ENCODE assay signal across 14 cellular contexts in the genomic region with DNA sequence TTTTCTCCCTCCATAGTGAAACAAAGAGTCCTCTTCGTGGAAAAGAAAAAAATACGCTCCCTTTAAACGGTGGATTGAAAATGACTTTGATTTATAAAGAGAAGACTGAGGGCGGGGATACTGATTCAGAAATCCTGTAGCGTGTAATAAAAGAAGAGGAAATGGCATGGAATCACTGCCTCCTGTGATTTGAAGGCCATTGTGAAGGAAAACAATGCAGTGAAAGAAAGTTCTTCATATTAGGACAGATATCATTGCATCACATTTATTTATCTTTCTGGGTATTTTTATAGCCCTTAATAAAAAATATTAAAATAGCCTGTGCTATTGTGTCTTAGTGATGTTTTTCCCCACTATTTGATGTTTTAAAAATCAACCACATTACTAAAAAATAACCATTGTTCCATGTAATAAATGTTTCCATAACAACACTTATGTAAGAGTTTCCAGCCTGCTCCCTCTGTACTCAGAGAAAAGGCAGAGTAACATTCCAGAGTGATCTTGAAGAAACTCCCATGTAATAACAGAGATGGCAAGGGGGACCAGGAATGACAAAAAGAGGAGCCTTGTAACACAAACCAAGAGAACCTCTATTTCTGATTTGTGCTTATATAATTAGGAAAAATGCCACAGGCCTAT. TPM values are rescaled to one million over a fixed set of nuclear protein-coding genes. Genes with fewer than 3 reads are reported as not detected.
A peak's percentile ranks its signal among the peaks of the same experiment; 100 is the strongest.
DNase-seq lines count a peak whose midpoint lies in the region; ATAC-seq and TF ChIP-seq lines count a peak whose summit lies in the region.
"Had no signal": no experiment of that assay in that cellular context is flagged by ENCODE, and none has a peak within 500 bp of the region (broad histone marks: within the 10 kb centered on the region; RNA-seq: fewer than 3 reads in every experiment).

No MANE protein-coding gene starts in this region.

- ATAC-seq in Right ventricle myocardium superior (ENCODE audit: poor library complexity) (no peak), upper lobe of right lung (no peak)

- no peak for DNase-seq in cardiac muscle cell (ENCODE audit: low read depth in 1 of 2, low spot score in 1 of 2)
- no peak for DNase-seq in Right ventricle myocardium superior
- DNase-seq in fibroblast of the aortic adventitia (ENCODE audit: low read depth): peak; percentile 62
- no peak for DNase-seq in upper lobe of right lung
- no peak for DNase-seq in amygdala (lab: John Stamatoyannopoulos, UW)
- DNase-seq in NCI-H82 (lab: John Stamatoyannopoulos, UW): no peak
- DNase-seq in stimulated activated CD4-positive, alpha-beta T cell treated with anti-CD3 and anti-CD28 coated beads, Interleukin-4, amount 100 ng/mL, for 1 hour: no peak
- DNase-seq: activated CD4-positive, CD25-positive, alpha-beta regulatory T cell treated with anti-CD3 and anti-CD28 coated beads, Interleukin-2, amount 50 U/mL, for 72 hours; activated T-cell treated with anti-CD3 and anti-CD28 coated beads, Interleukin-2, amount 50 U/mL, for 1 hour; NCI-H446; SW 1271; trophoblast cell had no signal

- no peaks in the 10 kb centered on the region for H3K4me1 ChIP-seq in cardiac muscle cell (ENCODE audit: low read depth)
- H3K4me1 ChIP-seq in parathyroid adenoma: no peaks in the 10 kb centered on the region
- peaks cover 10% of the 10 kb centered on the region for H3K4me1 ChIP-seq in upper lobe of right lung

- intact Hi-C loops in Right ventricle myocardium superior (cut with DNase I): loop anchor here (10.0 kb wide), 2 partner anchors 105 to 615 kb away; partner anchors contain the start of gene FOSL2
- intact Hi-C loops in upper lobe of right lung (cut with DNase I): no loop called here

- H2AFZ ChIP-seq in parathyroid adenoma: no peak overlapping the region

- H3K36me3 ChIP-seq in cardiac muscle cell: peaks cover under 1% of the 10 kb centered on the region
- no peaks in the 10 kb centered on the region for H3K36me3 ChIP-seq in parathyroid adenoma (ENCODE audit: control insufficient read depth, insufficient read depth, low read length)
- peaks cover 22% of the 10 kb centered on the region for H3K36me3 ChIP-seq in upper lobe of right lung

- H3K79me2 ChIP-seq in parathyroid adenoma: peaks cover 7% of the 10 kb centered on the region

- H3K4me3 ChIP-seq in cardiac muscle cell (no peak overlapping the region), fibroblast of the aortic adventitia (ENCODE audit: low read depth, low read length) (no peak overlapping the region), parathyroid adenoma (ENCODE audit: low read depth, low read length) (no peak overlapping the region), upper lobe of right lung (no peak overlapping the region)
- H3K4me3 ChIP-seq: A549 had no signal

- no peak overlapping the region for H3K4me2 ChIP-seq in parathyroid adenoma (ENCODE audit: low read length)
- H3K4me2 ChIP-seq: A549 had no signal

- TF ChIP-seq CTCF in cardiac muscle cell (IDR thresholded peaks at IDR 0.05; ENCODE audit: low read depth, low read length): no peak
- TF ChIP-seq CTCF in fibroblast of the aortic adventitia (IDR thresholded peaks at IDR 0.05; ENCODE audit: insufficient read depth, low read length): no peak
- TF ChIP-seq CTCF in parathyroid adenoma (IDR thresholded peaks at IDR 0.05): no peak
- no peak for TF ChIP-seq CTCF in upper lobe of right lung (IDR thresholded peaks at IDR 0.05)

- H3K27ac ChIP-seq in cardiac muscle cell (peak overlapping the region; percentile 13), parathyroid adenoma (peak overlapping the region; percentile 59), upper lobe of right lung (peak overlapping the region; percentile 37)
- H3K27ac ChIP-seq: A549 had no signal

- no peak overlapping the region for H3K9ac ChIP-seq in parathyroid adenoma

- H3K9me3 ChIP-seq in cardiac muscle cell (ENCODE audit: low read depth) (no peaks in the 10 kb centered on the region), parathyroid adenoma (ENCODE audit: control insufficient read depth, low read length) (no peaks in the 10 kb centered on the region), upper lobe of right lung (no peaks in the 10 kb centered on the region)
- H3K9me3 ChIP-seq: A549 had no signal

- H3K27me3 ChIP-seq in cardiac muscle cell: no peaks in the 10 kb centered on the region
- no peaks in the 10 kb centered on the region for H3K27me3 ChIP-seq in parathyroid adenoma (ENCODE audit: control insufficient read depth, insufficient read depth, low read length)
- H3K27me3 ChIP-seq in upper lobe of right lung: no peaks in the 10 kb centered on the region

RNA-seq across cellular contexts. Expression of gene MRPL33, which starts 8.0 kb away (rescaled TPM):
- total RNA-seq in cardiac muscle cell (46.6 and 78.6 TPM in 2 replicates), Right ventricle myocardium superior (356 TPM), fibroblast of the aortic adventitia (ENCODE audit: low replicate concordance) (100 and 109 TPM in 2 replicates), upper lobe of right lung (79.4 TPM)
- polyA plus RNA-seq in cardiac muscle cell: 240 and 271 TPM in 2 replicates
